Comparison of ENCODE assay signal across 1 cellular context in the genomic region with DNA sequence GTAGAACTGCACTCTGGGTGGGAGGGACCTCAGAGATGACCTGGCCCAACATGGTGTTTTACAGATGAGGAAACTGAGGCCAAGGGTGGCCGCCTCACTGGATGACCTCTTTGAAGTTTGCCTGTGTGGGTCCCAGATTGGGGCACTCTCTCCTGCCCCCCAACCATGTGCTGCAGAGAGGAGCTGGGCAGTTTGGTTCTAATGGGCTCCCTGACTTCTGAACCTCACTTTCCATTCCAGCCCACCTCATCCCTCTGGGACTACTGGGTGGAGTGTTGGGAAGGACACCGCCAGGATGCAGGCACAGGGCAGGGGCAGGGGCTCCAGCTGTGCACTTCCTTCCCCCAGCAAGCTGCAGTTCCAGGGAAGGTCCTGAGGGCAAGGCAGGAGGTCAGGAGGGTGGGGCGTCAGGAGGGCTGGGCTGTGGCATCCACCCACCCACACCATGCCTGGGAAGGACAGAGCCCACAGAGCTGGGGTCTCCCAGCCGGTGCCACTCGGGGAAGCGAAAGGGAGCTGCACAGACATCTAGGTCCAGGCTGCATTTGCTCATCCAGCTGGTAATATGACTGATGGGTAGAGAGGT.
TF ChIP-seq lines count a peak whose summit lies in the region.

No MANE protein-coding gene starts in this region.

TF ChIP-seq in HCT116, 20 proteins besides CTCF, POLR2A, EP300 and RAD21 (continued from another document):
- TF ChIP-seq, protein P1, sequence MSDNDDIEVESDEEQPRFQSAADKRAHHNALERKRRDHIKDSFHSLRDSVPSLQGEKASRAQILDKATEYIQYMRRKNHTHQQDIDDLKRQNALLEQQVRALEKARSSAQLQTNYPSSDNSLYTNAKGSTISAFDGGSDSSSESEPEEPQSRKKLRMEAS (IDR thresholded peaks at IDR 0.05): no peak
- TF ChIP-seq EZH2phosphoT487 (IDR thresholded peaks at IDR 0.05; ENCODE audit: borderline replicate concordance) (no peak), EZH2 (IDR thresholded peaks at IDR 0.05) (no peak), POLR2AphosphoS5 (IDR thresholded peaks at IDR 0.05; ENCODE audit: low read depth, low read length) (no peak), SRF (IDR thresholded peaks at IDR 0.05; ENCODE audit: low read depth) (no peak), CBX3 (IDR thresholded peaks at IDR 0.05; ENCODE audit: low read depth) (no peak), SP1 (IDR thresholded peaks at IDR 0.05; ENCODE audit: low read depth) (no peak), ZNF274 (IDR thresholded peaks at IDR 0.05; ENCODE audit: low read depth, low read length) (no peak), CEBPB (IDR thresholded peaks at IDR 0.05; ENCODE audit: low read depth) (no peak), TCF7L2 (IDR thresholded peaks at IDR 0.05; ENCODE audit: borderline replicate concordance, extremely low read depth, insufficient read depth, insufficient read length) (no peak)
- TF ChIP-seq, protein P2, sequence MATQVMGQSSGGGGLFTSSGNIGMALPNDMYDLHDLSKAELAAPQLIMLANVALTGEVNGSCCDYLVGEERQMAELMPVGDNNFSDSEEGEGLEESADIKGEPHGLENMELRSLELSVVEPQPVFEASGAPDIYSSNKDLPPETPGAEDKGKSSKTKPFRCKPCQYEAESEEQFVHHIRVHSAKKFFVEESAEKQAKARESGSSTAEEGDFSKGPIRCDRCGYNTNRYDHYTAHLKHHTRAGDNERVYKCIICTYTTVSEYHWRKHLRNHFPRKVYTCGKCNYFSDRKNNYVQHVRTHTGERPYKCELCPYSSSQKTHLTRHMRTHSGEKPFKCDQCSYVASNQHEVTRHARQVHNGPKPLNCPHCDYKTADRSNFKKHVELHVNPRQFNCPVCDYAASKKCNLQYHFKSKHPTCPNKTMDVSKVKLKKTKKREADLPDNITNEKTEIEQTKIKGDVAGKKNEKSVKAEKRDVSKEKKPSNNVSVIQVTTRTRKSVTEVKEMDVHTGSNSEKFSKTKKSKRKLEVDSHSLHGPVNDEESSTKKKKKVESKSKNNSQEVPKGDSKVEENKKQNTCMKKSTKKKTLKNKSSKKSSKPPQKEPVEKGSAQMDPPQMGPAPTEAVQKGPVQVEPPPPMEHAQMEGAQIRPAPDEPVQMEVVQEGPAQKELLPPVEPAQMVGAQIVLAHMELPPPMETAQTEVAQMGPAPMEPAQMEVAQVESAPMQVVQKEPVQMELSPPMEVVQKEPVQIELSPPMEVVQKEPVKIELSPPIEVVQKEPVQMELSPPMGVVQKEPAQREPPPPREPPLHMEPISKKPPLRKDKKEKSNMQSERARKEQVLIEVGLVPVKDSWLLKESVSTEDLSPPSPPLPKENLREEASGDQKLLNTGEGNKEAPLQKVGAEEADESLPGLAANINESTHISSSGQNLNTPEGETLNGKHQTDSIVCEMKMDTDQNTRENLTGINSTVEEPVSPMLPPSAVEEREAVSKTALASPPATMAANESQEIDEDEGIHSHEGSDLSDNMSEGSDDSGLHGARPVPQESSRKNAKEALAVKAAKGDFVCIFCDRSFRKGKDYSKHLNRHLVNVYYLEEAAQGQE (IDR thresholded peaks at IDR 0.05; ENCODE audit: low read depth): no peak
- TF ChIP-seq, protein P3, sequence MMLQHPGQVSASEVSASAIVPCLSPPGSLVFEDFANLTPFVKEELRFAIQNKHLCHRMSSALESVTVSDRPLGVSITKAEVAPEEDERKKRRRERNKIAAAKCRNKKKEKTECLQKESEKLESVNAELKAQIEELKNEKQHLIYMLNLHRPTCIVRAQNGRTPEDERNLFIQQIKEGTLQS (IDR thresholded peaks at IDR 0.05): no peak
